Comparison of ENCODE assay signal across 16 cellular contexts in the genomic region with DNA sequence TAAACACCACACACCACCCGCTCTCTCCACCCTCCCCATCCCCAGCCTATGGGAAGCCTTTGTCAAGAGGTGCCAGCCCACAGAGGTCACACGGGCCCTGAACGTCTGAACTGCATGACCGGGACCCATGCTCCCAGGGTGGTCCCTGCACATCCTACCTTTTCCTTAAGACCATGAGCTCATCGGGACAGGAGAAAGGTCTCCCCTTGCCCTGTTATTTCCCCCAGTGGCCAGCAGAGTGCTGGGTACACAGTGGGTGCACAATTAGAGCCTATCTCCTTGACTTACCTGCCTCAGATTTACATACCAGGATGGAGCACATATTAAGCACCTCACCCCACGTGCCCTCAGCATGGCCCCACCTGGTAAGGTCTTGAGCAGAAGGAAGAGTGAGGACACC. TPM values are rescaled to one million over a fixed set of nuclear protein-coding genes. Genes with fewer than 3 reads are reported as not detected.
DNase-seq lines count a peak whose midpoint lies in the region; ATAC-seq and TF ChIP-seq lines count a peak whose summit lies in the region.
"Had no signal": no experiment of that assay in that cellular context is flagged by ENCODE, and none has a peak within 500 bp of the region (broad histone marks: within the 10 kb centered on the region; RNA-seq: fewer than 3 reads in every experiment).

No MANE protein-coding gene starts in this region.

- no peaks in the 10 kb centered on the region for H3K9me3 Mint-ChIP-seq in activated naive CD8-positive, alpha-beta T cell treated with anti-CD3 and anti-CD28 coated beads for 36 hours
- H3K9me3 Mint-ChIP-seq: CD4-positive, alpha-beta memory T cell; HFFc6 had no signal

- intact Hi-C loops in IMR-90 (cut with micrococcal nuclease) = no loop called here

- H3K4me1 Mint-ChIP-seq in activated naive CD8-positive, alpha-beta T cell treated with anti-CD3 and anti-CD28 coated beads for 36 hours = peaks cover 6% of the 10 kb centered on the region

- no peaks in the 10 kb centered on the region for H3K79me1 ChIP-seq in IMR-90 (ENCODE audit: low read depth in 1 of 2, low read length in 2 of 2)

- H3K14ac ChIP-seq in IMR-90 (replicated peaks; ENCODE audit: low read depth, low read length) = no peak overlapping the region

- H3K4me1 ChIP-seq in DOHH2 (ENCODE audit: control insufficient read depth, low read length) (no peaks in the 10 kb centered on the region), IMR-90 (ENCODE audit: control insufficient read depth, insufficient read depth, low read length) (no peaks in the 10 kb centered on the region; the same call in 1 of the 2 replicates), osteoblast (ENCODE audit: insufficient read depth, low read length) (no peaks in the 10 kb centered on the region)

- in situ Hi-C loops in IMR-90 (cut with MboI; ENCODE audit: low sequenced_read_pairs) = no loop called here

- H3K23ac ChIP-seq in IMR-90 (ENCODE audit: low read depth, low read length) = no peak overlapping the region

- H3K27me3 ChIP-seq in DOHH2 (ENCODE audit: control insufficient read depth, low read length) (peaks cover 25% of the 10 kb centered on the region), IMR-90 (ENCODE audit: control insufficient read depth, insufficient read depth, low read length) (peaks cover 56% of the 10 kb centered on the region), osteoblast (ENCODE audit: insufficient read depth, low read length) (peaks cover 28% of the 10 kb centered on the region)

- H3K4me2 ChIP-seq in DOHH2 (ENCODE audit: low read length) (no peak overlapping the region), IMR-90 (ENCODE audit: low read depth, low read length) (no peak overlapping the region), osteoblast (ENCODE audit: insufficient read depth, low read length) (no peak overlapping the region)

- no peak overlapping the region for H3K9ac ChIP-seq in IMR-90 (ENCODE audit: low read depth, low read length)
- H3K9ac ChIP-seq: GM23248 had no signal

- no peak overlapping the region for H3K56ac ChIP-seq in IMR-90 (ENCODE audit: extremely low read depth, insufficient read depth, low read length)

- no peak overlapping the region for H4K91ac ChIP-seq in IMR-90 (ENCODE audit: insufficient read depth, low read depth, low read length)

- H3K27ac ChIP-seq in DOHH2 (ENCODE audit: low read depth, low read length) (no peak overlapping the region), IMR-90 (ENCODE audit: insufficient read depth, low read length) (no peak overlapping the region), osteoblast (ENCODE audit: low read depth, low read length) (no peak overlapping the region)
- H3K27ac ChIP-seq: C4-2B, GM23248 had no signal

- H2AFZ ChIP-seq in IMR-90 (replicated peaks; ENCODE audit: low read length, poor library complexity) (peak overlapping the region; percentile 43), osteoblast (ENCODE audit: low read length) (no peak overlapping the region)
- H2AFZ ChIP-seq: GM23248 had no signal

- H3K27ac Mint-ChIP-seq in activated naive CD8-positive, alpha-beta T cell treated with anti-CD3 and anti-CD28 coated beads for 36 hours = no peak overlapping the region
- H3K27ac Mint-ChIP-seq: B cell, HFFc6 had no signal

- no peak overlapping the region for H3K18ac ChIP-seq in IMR-90 (ENCODE audit: low read depth, low read length)

- H2BK15ac ChIP-seq in IMR-90 (ENCODE audit: low read depth, low read length) = no peak overlapping the region

- BruUV-seq in IMR-90 (replicated peaks; lab: Mats Ljungman, UMichigan) = no TSS peak

- TF ChIP-seq POLR2A in IMR-90 (IDR thresholded peaks at IDR 0.05; ENCODE audit: low read depth, low read length) = no peak

- H2AK5ac ChIP-seq in IMR-90 (ENCODE audit: low read depth, low read length) = no peak overlapping the region

- H3K4me3 Mint-ChIP-seq in activated naive CD8-positive, alpha-beta T cell treated with anti-CD3 and anti-CD28 coated beads for 36 hours = no peak overlapping the region
- H3K4me3 Mint-ChIP-seq: B cell; CD4-positive, alpha-beta memory T cell; H9; HFFc6 had no signal

- H3K36me3 Mint-ChIP-seq in activated naive CD8-positive, alpha-beta T cell treated with anti-CD3 and anti-CD28 coated beads for 36 hours = no peaks in the 10 kb centered on the region
- H3K36me3 Mint-ChIP-seq: CD4-positive, alpha-beta memory T cell had no signal

- no peak overlapping the region for H2BK5ac ChIP-seq in IMR-90 (ENCODE audit: low read depth, low read length, poor library complexity, severe bottlenecking)

- no peak overlapping the region for H4K8ac ChIP-seq in IMR-90 (ENCODE audit: low read depth in 2 of 2, low read length in 2 of 2)

- no peak for TF ChIP-seq RAD21 in IMR-90 (IDR thresholded peaks at IDR 0.05; ENCODE audit: low read length)

- no peak overlapping the region for H3K4ac ChIP-seq in IMR-90 (ENCODE audit: low read depth, low read length)

- H3K36me3 ChIP-seq in DOHH2 (ENCODE audit: control insufficient read depth, low read length) = no peaks in the 10 kb centered on the region
- H3K36me3 ChIP-seq in IMR-90 (ENCODE audit: control insufficient read depth, insufficient read depth, low read length) = no peaks in the 10 kb centered on the region
- no peaks in the 10 kb centered on the region for H3K36me3 ChIP-seq in osteoblast (ENCODE audit: insufficient read depth, low read length)

- no peak overlapping the region for H2AK9ac ChIP-seq in IMR-90 (replicated peaks; ENCODE audit: low read depth, low read length, poor library complexity)

- H4K20me1 ChIP-seq in DOHH2 (ENCODE audit: control insufficient read depth, insufficient read depth, low read depth, low read length) = no peaks in the 10 kb centered on the region
- H4K20me1 ChIP-seq in IMR-90 (ENCODE audit: insufficient read depth, low read length) = no peaks in the 10 kb centered on the region
- H4K20me1 ChIP-seq in osteoblast (ENCODE audit: insufficient read depth, low read length) = no peaks in the 10 kb centered on the region

- ATAC-seq in IMR-90 (ENCODE audit: low read depth) (no peak), GM18517 (IDR thresholded peaks at IDR 0.05; ENCODE audit: unreplicated experiment) (no peak)

- H4K5ac ChIP-seq in IMR-90 (ENCODE audit: low read depth, low read length) = no peak overlapping the region

- H3K9me3 ChIP-seq in DOHH2 (ENCODE audit: control insufficient read depth, insufficient read depth, low read length) (no peaks in the 10 kb centered on the region), IMR-90 (ENCODE audit: control insufficient read depth, insufficient read depth, low read length) (no peaks in the 10 kb centered on the region), osteoblast (ENCODE audit: low read depth, low read length) (no peaks in the 10 kb centered on the region)

- no peak overlapping the region for H2BK120ac ChIP-seq in IMR-90 (ENCODE audit: low read depth, low read length)

- dilution Hi-C loops in IMR-90 (cut with HindIII; ENCODE audit: low sequenced_read_pairs, unreplicated experiment) = no loop called here

- CTCF ChIA-PET in IMR-90 (lab: Yijun Ruan, JAX) = no interaction called here

- no peaks in the 10 kb centered on the region for H3F3A ChIP-seq in DOHH2 (ENCODE audit: control insufficient read depth, insufficient read depth)

- POLR2A ChIA-PET in IMR-90 (lab: Charles Lee; ENCODE audit: unreplicated experiment) = no interaction called here

- no peaks in the 10 kb centered on the region for H3K9me1 ChIP-seq in IMR-90 (ENCODE audit: insufficient read depth, low read length)

- H3K27me3 Mint-ChIP-seq in activated naive CD8-positive, alpha-beta T cell treated with anti-CD3 and anti-CD28 coated beads for 36 hours = peaks cover 60% of the 10 kb centered on the region

- no peaks in the 10 kb centered on the region for H3K9me2 ChIP-seq in DOHH2 (replicated peaks; ENCODE audit: control insufficient read depth, low read length)

- H3K79me2 ChIP-seq in DOHH2 (ENCODE audit: control insufficient read depth, low read length) (no peaks in the 10 kb centered on the region), osteoblast (ENCODE audit: insufficient read depth, low read length) (no peaks in the 10 kb centered on the region)

- whole genome bisulfite sequencing in IMR-90 (ENCODE audit: extremely low coverage in 2 of 2, insufficient read length in 1 of 2), 2 experiments = no CpG with 5 or more reads among the region's 6 CpGs

- H3K4me3 ChIP-seq in DOHH2 (ENCODE audit: low read length) (no peak overlapping the region), IMR-90 (ENCODE audit: insufficient read depth, low read depth, low read length) (no peak overlapping the region), osteoblast (ENCODE audit: insufficient read depth, low read length) (no peak overlapping the region)
- H3K4me3 ChIP-seq: GM23248 had no signal

- H2BK20ac ChIP-seq in IMR-90 (ENCODE audit: low read depth, low read length) = no peak overlapping the region

- TF ChIP-seq CTCF in DOHH2 (IDR thresholded peaks at IDR 0.05; ENCODE audit: low read depth, low read length, poor library complexity, severe bottlenecking) = peak; percentile 9
- peak; percentile 36; the same call in 2 of the 3 replicates for TF ChIP-seq CTCF in GM12872 (IDR thresholded peaks at IDR 0.05; ENCODE audit: insufficient read depth, low read depth, low read length)
- no peak for TF ChIP-seq CTCF in IMR-90 (conservative IDR thresholded peaks at IDR 0.05; ENCODE audit: low read depth, low read length)
- no peak for TF ChIP-seq CTCF in osteoblast (IDR thresholded peaks at IDR 0.05; ENCODE audit: extremely low read depth, low read depth, low read length)

- DNase-seq in IMR-90 = no peak
- DNase-seq in osteoblast (ENCODE audit: insufficient read length, low spot score, missing footprints) = peak; percentile 80
- DNase-seq in activated naive CD8-positive, alpha-beta T cell treated with anti-CD3 and anti-CD28 coated beads for 36 hours = no peak
- no peak for DNase-seq in NCI-H1436 (lab: John Stamatoyannopoulos, UW)
- DNase-seq: CD4-positive, alpha-beta memory T cell; COR-L47; DND-41; GF-D8; GM23248; H9; HFFc6 had no signal

TF ChIP-seq in IMR-90, 13 proteins besides CTCF, POLR2A, EP300 and RAD21 (continues in another document):
- TF ChIP-seq RFX5 (IDR thresholded peaks at IDR 0.05; ENCODE audit: low read depth, low read length) = no peak
- TF ChIP-seq, protein P1, sequence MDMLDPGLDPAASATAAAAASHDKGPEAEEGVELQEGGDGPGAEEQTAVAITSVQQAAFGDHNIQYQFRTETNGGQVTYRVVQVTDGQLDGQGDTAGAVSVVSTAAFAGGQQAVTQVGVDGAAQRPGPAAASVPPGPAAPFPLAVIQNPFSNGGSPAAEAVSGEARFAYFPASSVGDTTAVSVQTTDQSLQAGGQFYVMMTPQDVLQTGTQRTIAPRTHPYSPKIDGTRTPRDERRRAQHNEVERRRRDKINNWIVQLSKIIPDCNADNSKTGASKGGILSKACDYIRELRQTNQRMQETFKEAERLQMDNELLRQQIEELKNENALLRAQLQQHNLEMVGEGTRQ (IDR thresholded peaks at IDR 0.05; ENCODE audit: low read depth, low read length) = no peak

RNA-seq across cellular contexts. Expression of a gene that starts 30.9 kb away (rescaled TPM):
- total RNA-seq in IMR-90 (2012; rRNA removed) (not detected in 2 replicates), osteoblast (not detected in 2 replicates)
- not detected in 2 replicates for polyA plus RNA-seq in IMR-90 (2012; rRNA removed)
- polyA plus RNA-seq in IMR-90 (2012; cell fraction: cytosol; rRNA removed) = not detected in 2 replicates
- 0.78 and 1.9 TPM in 2 replicates for polyA plus RNA-seq in IMR-90 (2012; cell fraction: nucleus; rRNA removed; ENCODE audit: low replicate concordance)
- total RNA-seq in activated naive CD8-positive, alpha-beta T cell treated with anti-CD3 and anti-CD28 coated beads for 36 hours = not detected
- total RNA-seq: B cell, HFFc6 had no signal
- polyA plus RNA-seq: CD4-positive, alpha-beta memory T cell; GM23248 had no signal

Comparison
In these comparisons a context has a peak if more than half of its experiments do, and no peak if none do; other contexts are left out.
1. CTCF ChIP-seq: peak in DOHH2 (single experiment) and GM12872 (single experiment); none in IMR-90 (single experiment) and osteoblast (single experiment).